Comparison of ENCODE assay signal across 16 cellular contexts in the genomic region with DNA sequence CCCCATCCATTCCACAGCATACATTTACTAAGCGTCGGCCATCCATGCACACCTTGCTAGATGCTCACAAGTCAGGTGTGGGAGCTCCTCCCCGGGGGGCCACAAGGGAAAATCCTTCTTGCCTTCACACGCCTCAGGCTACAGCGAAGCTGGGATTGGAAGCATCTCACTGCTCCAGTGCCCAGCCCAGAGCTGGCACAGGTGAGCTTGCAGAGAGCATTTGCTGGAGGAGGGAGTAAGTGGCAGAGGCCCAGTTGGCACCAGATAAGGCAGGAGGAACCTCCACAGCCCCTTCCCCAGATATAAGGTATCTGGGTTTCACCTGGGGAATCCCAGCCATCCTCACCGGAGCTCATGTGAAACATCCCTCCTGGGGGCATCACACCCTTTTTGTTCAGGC. TPM values are rescaled to one million over a fixed set of nuclear protein-coding genes. Genes with fewer than 3 reads are reported as not detected.
A peak's percentile ranks its signal among the peaks of the same experiment; 100 is the strongest.
DNase-seq lines count a peak whose midpoint lies in the region; ATAC-seq and TF ChIP-seq lines count a peak whose summit lies in the region.
"Had no signal": no experiment of that assay in that cellular context is flagged by ENCODE, and none has a peak within 500 bp of the region (broad histone marks: within the 10 kb centered on the region; RNA-seq: fewer than 3 reads in every experiment).

No MANE protein-coding gene starts in this region.

- TF ChIP-seq CTCF in mammary epithelial cell (conservative IDR thresholded peaks at IDR 0.05 in 1 of 2, IDR thresholded peaks at IDR 0.05 in 1 of 2; ENCODE audit: extremely low read depth in 1 of 2, insufficient read depth in 1 of 2, low read depth in 1 of 2, low read length in 2 of 2) (no peak), MCF 10A (IDR thresholded peaks at IDR 0.05; ENCODE audit: unreplicated experiment) (no peak), right lobe of liver (IDR thresholded peaks at IDR 0.05) (no peak), type B pancreatic cell (conservative IDR thresholded peaks at IDR 0.05) (no peak), BE2C (IDR thresholded peaks at IDR 0.05; ENCODE audit: low read depth, low read length) (no peak)

- H3K27me3 ChIP-seq in mammary epithelial cell (ENCODE audit: insufficient read depth, low read length) (no peaks in the 10 kb centered on the region), esophagus (ENCODE audit: control insufficient read depth in 1 of 2, insufficient read depth in 2 of 2, low read length in 2 of 2) (no peaks in the 10 kb centered on the region), right lobe of liver (no peaks in the 10 kb centered on the region), BE2C (peaks cover 26% of the 10 kb centered on the region)

- dilution Hi-C loops in mammary epithelial cell (cut with HindIII; ENCODE audit: low sequenced_read_pairs): no loop called here

- no peaks in the 10 kb centered on the region for H3K9me3 ChIP-seq in mammary epithelial cell (replicated peaks; ENCODE audit: insufficient read depth, low read length)
- H3K9me3 ChIP-seq in esophagus (ENCODE audit: control insufficient read depth in 2 of 2, insufficient read depth in 1 of 2, low read depth in 1 of 2, low read length in 1 of 2): no peaks in the 10 kb centered on the region
- H3K9me3 ChIP-seq in right lobe of liver: no peaks in the 10 kb centered on the region
- H3K9me3 ChIP-seq in BE2C: no peaks in the 10 kb centered on the region
- H3K9me3 ChIP-seq: BLaER1 had no signal

- DNase-seq in mammary epithelial cell (no peak), MCF 10A (ENCODE audit: unreplicated experiment) (no peak), right lobe of liver (peak in 2 of 3 donors; percentile 64 to 68), type B pancreatic cell (ENCODE audit: extremely low spot score, unreplicated experiment) (no peak), BE2C (no peak), DMS79 treated with DMSO at 0.1 percent for 48 hours (lab: John Stamatoyannopoulos, UW) (no peak)
- DNase-seq: CD8-positive, alpha-beta memory T cell; DND-41; GDM1; GOT3; HCEC 1CT; HFFc6 had no signal

- H3K4me1 ChIP-seq in mammary epithelial cell (ENCODE audit: insufficient read depth, low read length): peaks cover 5% of the 10 kb centered on the region
- peaks cover 0 to 2% of the 10 kb centered on the region in 2 donors for H3K4me1 ChIP-seq in esophagus (ENCODE audit: control insufficient read depth in 2 of 2, insufficient read depth in 2 of 2, low read length in 1 of 2)
- peaks cover 0 to 44% (median 9%) of the 10 kb centered on the region in 4 donors for H3K4me1 ChIP-seq in right lobe of liver
- H3K4me1 ChIP-seq in BE2C: no peaks in the 10 kb centered on the region

- no peaks in the 10 kb centered on the region for H3K4me1 Mint-ChIP-seq in MCF 10A (ENCODE audit: insufficient read depth, unreplicated experiment)
- H3K4me1 Mint-ChIP-seq in type B pancreatic cell (ENCODE audit: unreplicated experiment): peaks cover 16% of the 10 kb centered on the region

- intact Hi-C loops in mammary epithelial cell (cut with micrococcal nuclease): no loop called here
- intact Hi-C loops in MCF 10A (cut with micrococcal nuclease): no loop called here
- intact Hi-C loops in right lobe of liver (cut with DNase I): no loop called here

- WGBS in mammary epithelial cell (ENCODE audit: low coverage, missing lambda C conversion rate): 40% methylated on average over 6 of the region's 6 CpGs
- WGBS in esophagus, 2 donors: 58 to 68% methylated on average over 6 of the region's 6 CpGs
- 43% methylated on average over 6 of the region's 6 CpGs for WGBS in right lobe of liver (ENCODE audit: insufficient coverage, low coverage, low lambda C conversion rate, missing lambda C conversion rate)

- H3K36me3 ChIP-seq in mammary epithelial cell (ENCODE audit: insufficient read depth, low read length) (no peaks in the 10 kb centered on the region), esophagus (ENCODE audit: control insufficient read depth in 2 of 2, insufficient read depth in 2 of 2, low read length in 1 of 2) (no peaks in the 10 kb centered on the region), right lobe of liver (no peaks in the 10 kb centered on the region), BE2C (no peaks in the 10 kb centered on the region)
- H3K36me3 ChIP-seq: BLaER1 had no signal

- H4K20me1 ChIP-seq in mammary epithelial cell (ENCODE audit: insufficient read depth, low read length): no peaks in the 10 kb centered on the region

- in situ Hi-C loops in mammary epithelial cell (cut with MboI; ENCODE audit: low sequenced_read_pairs in 2 of 2): no loop called here

- CTCF ChIA-PET in mammary epithelial cell (lab: Charles Lee; ENCODE audit: low non-redundant PET) (no interaction called here), MCF 10A (lab: Yijun Ruan, JAX) (interaction anchor here (4.2 kb wide), 2 partner anchors 13 to 26 kb away, joined by 24 to 25 read pairs; no protein-coding TSS in a partner anchor)

- H3K9me3 Mint-ChIP-seq in MCF 10A (ENCODE audit: unreplicated experiment) (no peaks in the 10 kb centered on the region), type B pancreatic cell (no peaks in the 10 kb centered on the region)
- H3K9me3 Mint-ChIP-seq: CD8-positive, alpha-beta memory T cell; HFFc6 had no signal

- no peak overlapping the region for H3K4me3 Mint-ChIP-seq in MCF 10A (ENCODE audit: unreplicated experiment)
- peak overlapping the region; percentile 4 for H3K4me3 Mint-ChIP-seq in type B pancreatic cell
- H3K4me3 Mint-ChIP-seq: CD8-positive, alpha-beta memory T cell; HFFc6 had no signal

- H3K79me2 ChIP-seq in mammary epithelial cell (ENCODE audit: insufficient read depth, low read length): peaks cover 21% of the 10 kb centered on the region

- H3K27me3 Mint-ChIP-seq in MCF 10A (ENCODE audit: insufficient read depth, unreplicated experiment) (no peaks in the 10 kb centered on the region), type B pancreatic cell (peaks cover 18% of the 10 kb centered on the region)

- H3K27ac Mint-ChIP-seq in MCF 10A (ENCODE audit: low read depth, unreplicated experiment): no peak overlapping the region
- H3K27ac Mint-ChIP-seq in type B pancreatic cell: peak overlapping the region; percentile 1
- H3K27ac Mint-ChIP-seq: HFFc6 had no signal

- BruUV-seq in mammary epithelial cell (replicated peaks; lab: Mats Ljungman, UMichigan) (no TSS peak), MCF 10A (replicated peaks; lab: Mats Ljungman, UMichigan) (no TSS peak)

- peak overlapping the region; percentile 70 for H3K4me2 ChIP-seq in mammary epithelial cell (ENCODE audit: insufficient read depth, low read depth, low read length)
- H3K4me2 ChIP-seq: BLaER1 had no signal

- POLR2A ChIA-PET in MCF 10A (lab: Yijun Ruan, JAX): no interaction called here

- H3K4me3 ChIP-seq in mammary epithelial cell (replicated peaks in 1 of 3; ENCODE audit: insufficient read depth in 1 of 3, low read depth in 2 of 3, low read length in 3 of 3) (no peak overlapping the region), esophagus (ENCODE audit: low read depth in 1 of 2, low read length in 2 of 2) (peak overlapping the region; percentile 3 to 67), right lobe of liver (peak overlapping the region in 2 of 3 donors; percentile 59 to 63), BE2C (ENCODE audit: low read depth, low read length) (no peak overlapping the region)
- H3K4me3 ChIP-seq: BLaER1 had no signal

- no peak for TF ChIP-seq POLR2A in right lobe of liver (IDR thresholded peaks at IDR 0.05)

- ATAC-seq in right lobe of liver: peak; percentile 8 to 50 (median 26)
- no peak for ATAC-seq in HG02852 (IDR thresholded peaks at IDR 0.05; ENCODE audit: unreplicated experiment)

- no peak overlapping the region for H2AFZ ChIP-seq in mammary epithelial cell (ENCODE audit: low read depth, low read length)

- no peak overlapping the region for H3K9ac ChIP-seq in mammary epithelial cell (ENCODE audit: insufficient read depth, low read length)
- H3K9ac ChIP-seq: BLaER1 had no signal

- H3K36me3 Mint-ChIP-seq in MCF 10A (ENCODE audit: insufficient read depth, unreplicated experiment) (no peaks in the 10 kb centered on the region), type B pancreatic cell (no peaks in the 10 kb centered on the region)
- H3K36me3 Mint-ChIP-seq: CD8-positive, alpha-beta memory T cell had no signal

- H3K27ac ChIP-seq in mammary epithelial cell (ENCODE audit: insufficient read depth, low read depth, low read length): no peak overlapping the region
- no peak overlapping the region for H3K27ac ChIP-seq in esophagus (ENCODE audit: low read depth in 2 of 2, low read length in 1 of 2)
- H3K27ac ChIP-seq in right lobe of liver: peak overlapping the region; percentile 16 to 75 (median 34)
- H3K27ac ChIP-seq: 22Rv1, BLaER1 had no signal

RNA-seq across cellular contexts. Expression of a gene that starts 1.8 kb away (rescaled TPM):
- 1 to 10 TPM; 3.5 to 9.5 TPM for total RNA-seq in mammary epithelial cell
- polyA plus RNA-seq in mammary epithelial cell: 12.1 TPM
- 4.7 TPM for polyA minus RNA-seq in mammary epithelial cell
- total RNA-seq in MCF 10A (2022): 0.09 and 0.15 TPM in 2 replicates
- 10 to 100 TPM in 1 of 2 donors, 1 to 10 TPM in 1; 6.7 to 10.7 TPM for polyA plus RNA-seq in esophagus
- total RNA-seq in right lobe of liver: 10 to 100 TPM in 1 of 6 experiments, 1 to 10 TPM in 5; 5.3 to 10.3 (median 6.7) TPM
- 2.1 and 3.1 TPM in 2 replicates for total RNA-seq in type B pancreatic cell (ENCODE audit: low replicate concordance)
- polyA plus RNA-seq in BE2C (2012; ENCODE audit: insufficient read depth, insufficient read length, low read depth): not detected
- total RNA-seq: CD8-positive, alpha-beta memory T cell had no signal
- polyA plus RNA-seq: CD8-positive, alpha-beta memory T cell had no signal

RNA-seq across cellular contexts. Expression of a gene that starts 49.0 kb away (rescaled TPM):
- total RNA-seq in mammary epithelial cell (10 to 100 TPM; 60.2 to 63.8 TPM), MCF 10A (2022) (37.2 and 53.3 TPM in 2 replicates), right lobe of liver (10 to 100 TPM in 5 of 6 experiments, 1 to 10 TPM in 1; 9.8 to 20.8 (median 13.6) TPM), type B pancreatic cell (ENCODE audit: low replicate concordance) (48.7 and 118 TPM in 2 replicates)
- polyA plus RNA-seq in mammary epithelial cell (63.0 TPM), esophagus (100 to 1,000 TPM; 270 to 383 TPM)
- 65.7 TPM for polyA minus RNA-seq in mammary epithelial cell
- polyA plus RNA-seq in BE2C (2012; ENCODE audit: insufficient read depth, insufficient read length, low read depth): 29.7 TPM

Comparison
In these comparisons a context has a peak if more than half of its experiments do, and no peak if none do; other contexts are left out.
1. DNase-seq: peak in right lobe of liver (2 of 3); none in mammary epithelial cell (single experiment), MCF 10A (single experiment), type B pancreatic cell (single experiment), BE2C (single experiment) and DMS79 treated with DMSO at 0.1 percent for 48 hours (single experiment).
2. H3K27ac ChIP-seq: peak in right lobe of liver (3 of 3); none in mammary epithelial cell (single experiment) and esophagus (0 of 2).
3. H3K4me3 ChIP-seq: peak in esophagus (2 of 2) and right lobe of liver (2 of 3); none in mammary epithelial cell (0 of 3) and BE2C (single experiment).